Comparison of ENCODE assay signal across 8 cellular contexts in genomic region chr1:89524369-89525168, GRCh38. TPM values are rescaled to one million over a fixed set of nuclear protein-coding genes. Genes with fewer than 3 reads are reported as not detected.
DNase-seq lines count a peak whose midpoint lies in the region; ATAC-seq and TF ChIP-seq lines count a peak whose summit lies in the region.

TSS of gene LRRC8B (plus strand) at chr1:89524829. CDS start at chr1:89582651, 57,822 bp downstream.

- POLR2A ChIA-PET in naive thymus-derived CD4-positive, alpha-beta T cell (lab: Charles Lee): interaction anchor here (0.6 to 3.4 kb wide), 17 partner anchors 9 to 301 kb away, joined by 3 to 75 read pairs (median 3); partner anchors contain the start of gene LRRC8C

- intact Hi-C loops in naive thymus-derived CD4-positive, alpha-beta T cell (cut with micrococcal nuclease): loop anchor here (1.0 to 10.0 kb wide), 17 partner anchors 33 to 840 kb away; partner anchors contain the start of genes GBP2 (in 1 of the 2), GBP5 (in 1 of the 2), GTF2B (in 1 of the 2) and KYAT3 (in 1 of the 2)

- H3K4me2 ChIP-seq in fibroblast of lung (ENCODE audit: extremely low read depth, insufficient read depth, low read length): peak within 1 kb of the TSS; percentile 80

- no peak for TF ChIP-seq CTCF in fibroblast of lung (conservative IDR thresholded peaks at IDR 0.05 in 1 of 2, IDR thresholded peaks at IDR 0.05 in 1 of 2; ENCODE audit: low read depth in 1 of 2, low read length in 2 of 2)

- peak within 1 kb of the TSS; percentile 40 for H3K27ac ChIP-seq in fibroblast of lung (ENCODE audit: insufficient read depth, low read length)
- peak within 1 kb of the TSS; percentile 92 for H3K27ac ChIP-seq in naive thymus-derived CD4-positive, alpha-beta T cell (ENCODE audit: low read depth, low read length)

- peak within 1 kb of the TSS; percentile 65 for H3K9ac ChIP-seq in fibroblast of lung (ENCODE audit: insufficient read depth, low read length)

- H3K27me3 Mint-ChIP-seq in naive thymus-derived CD4-positive, alpha-beta T cell: no peaks in the 10 kb centered on the region
- H3K27me3 Mint-ChIP-seq in stimulated activated memory B cell treated with anti-CD40 and anti-IgM and Interleukin-4, amounts not matched to agents 10 μg/mL and 1 μg/mL and 100 μg/mL, for 72 hours: no peaks in the 10 kb centered on the region

- peak within 1 kb of the TSS in 8 of 9 donors; percentile 89 to 97 (median 94) for H3K27ac Mint-ChIP-seq in naive thymus-derived CD4-positive, alpha-beta T cell
- peak within 1 kb of the TSS; percentile 83 for H3K27ac Mint-ChIP-seq in stimulated activated memory B cell treated with anti-CD40 and anti-IgM and Interleukin-4, amounts not matched to agents 10 μg/mL and 1 μg/mL and 100 μg/mL, for 72 hours

- H3K4me1 ChIP-seq in fibroblast of lung (ENCODE audit: control insufficient read depth, extremely low read depth, insufficient read depth, low read length): peaks cover 2% of the 10 kb centered on the region
- H3K4me1 ChIP-seq in naive thymus-derived CD4-positive, alpha-beta T cell (ENCODE audit: control insufficient read depth in 2 of 2, insufficient read depth in 2 of 2, low read length in 2 of 2): peaks cover 7 to 34% of the 10 kb centered on the region in 2 donors

- CTCF ChIA-PET in naive thymus-derived CD4-positive, alpha-beta T cell (lab: Charles Lee): interaction anchor here (0.9 to 1.6 kb wide), 2 partner anchors 84 to 98 kb away, joined by 3 to 4 read pairs; no protein-coding TSS in a partner anchor

- H3K36me3 Mint-ChIP-seq in naive thymus-derived CD4-positive, alpha-beta T cell: peaks cover 0 to 10% (median 0%) of the 10 kb centered on the region in 5 donors
- peaks cover under 1% of the 10 kb centered on the region for H3K36me3 Mint-ChIP-seq in stimulated activated memory B cell treated with anti-CD40 and anti-IgM and Interleukin-4, amounts not matched to agents 10 μg/mL and 1 μg/mL and 100 μg/mL, for 72 hours

- no peaks in the 10 kb centered on the region for H4K20me1 ChIP-seq in fibroblast of lung (ENCODE audit: control insufficient read depth, extremely low read depth, insufficient read depth, low read length)

- no peaks in the 10 kb centered on the region for H3K79me2 ChIP-seq in fibroblast of lung (ENCODE audit: control insufficient read depth, insufficient read depth, low read length)

- H3K27me3 ChIP-seq in fibroblast of lung (ENCODE audit: control insufficient read depth, insufficient read depth, low read length): no peaks in the 10 kb centered on the region
- no peaks in the 10 kb centered on the region for H3K27me3 ChIP-seq in naive thymus-derived CD4-positive, alpha-beta T cell (ENCODE audit: control insufficient read depth in 2 of 2, insufficient read depth in 2 of 2, low read length in 2 of 2)

- no peaks in the 10 kb centered on the region for H3K36me3 ChIP-seq in fibroblast of lung (ENCODE audit: control insufficient read depth, insufficient read depth, low read length)
- H3K36me3 ChIP-seq in naive thymus-derived CD4-positive, alpha-beta T cell (ENCODE audit: control insufficient read depth in 2 of 3, insufficient read depth in 3 of 3, low read length in 3 of 3): peaks cover 0 to 4% (median 0%) of the 10 kb centered on the region in 3 experiments

- H3K4me3 ChIP-seq in fibroblast of lung (replicated peaks in 1 of 4; ENCODE audit: control extremely low read depth in 1 of 4, insufficient read depth in 1 of 4, low read depth in 3 of 4, low read length in 4 of 4): peak within 1 kb of the TSS; percentile 63 to 87 (median 76)
- H3K4me3 ChIP-seq in naive thymus-derived CD4-positive, alpha-beta T cell (ENCODE audit: low read length): peak within 1 kb of the TSS; percentile 93

- peaks cover 0 to 4% (median 0%) of the 10 kb centered on the region in 11 donors for H3K9me3 Mint-ChIP-seq in naive thymus-derived CD4-positive, alpha-beta T cell
- no peaks in the 10 kb centered on the region for H3K9me3 Mint-ChIP-seq in stimulated activated memory B cell treated with anti-CD40 and anti-IgM and Interleukin-4, amounts not matched to agents 10 μg/mL and 1 μg/mL and 100 μg/mL, for 72 hours

- H2AFZ ChIP-seq in fibroblast of lung (ENCODE audit: low read length): peak within 1 kb of the TSS; percentile 98

- ATAC-seq in GM21526 (IDR thresholded peaks at IDR 0.05; ENCODE audit: low FRiP score, unreplicated experiment): peak; percentile 80
- peak; percentile 94 for ATAC-seq in naive thymus-derived CD4-positive, alpha-beta T cell
- ATAC-seq in stimulated activated memory B cell treated with anti-CD40 and anti-IgM and Interleukin-4, amounts not matched to agents 10 μg/mL and 1 μg/mL and 100 μg/mL, for 72 hours: peak; percentile 93

- peak within 1 kb of the TSS in 1 of 10 donors; percentile 76 for H3K4me3 Mint-ChIP-seq in naive thymus-derived CD4-positive, alpha-beta T cell
- H3K4me3 Mint-ChIP-seq in stimulated activated memory B cell treated with anti-CD40 and anti-IgM and Interleukin-4, amounts not matched to agents 10 μg/mL and 1 μg/mL and 100 μg/mL, for 72 hours: peak within 1 kb of the TSS; percentile 79

- H3K9me3 ChIP-seq in fibroblast of lung (ENCODE audit: control insufficient read depth, insufficient read depth, low read depth, low read length): no peaks in the 10 kb centered on the region
- no peaks in the 10 kb centered on the region for H3K9me3 ChIP-seq in naive thymus-derived CD4-positive, alpha-beta T cell (ENCODE audit: control insufficient read depth in 2 of 3, low read length in 3 of 3)

- DNase-seq in DMS153 (lab: John Stamatoyannopoulos, UW) (peak; percentile 82), HuH-7.5 (ENCODE audit: low spot score) (peak; percentile 70), RKO (ENCODE audit: low spot score) (peak; percentile 88), fibroblast of lung (ENCODE audit: low read depth in 2 of 2) (peak; percentile 81 to 84)
- peak; percentile 72 to 83 for DNase-seq in activated T-helper 1 cell treated with anti-CD3 and anti-CD28 coated beads, Interleukin-2, amount 50 U/mL, for 16 hours (ENCODE audit: low read depth in 1 of 2, low spot score in 1 of 2)
- peak; percentile 80 to 91 (median 86) for DNase-seq in naive thymus-derived CD4-positive, alpha-beta T cell

- peaks cover 11 to 31% (median 21%) of the 10 kb centered on the region in 7 donors for H3K4me1 Mint-ChIP-seq in naive thymus-derived CD4-positive, alpha-beta T cell
- H3K4me1 Mint-ChIP-seq in stimulated activated memory B cell treated with anti-CD40 and anti-IgM and Interleukin-4, amounts not matched to agents 10 μg/mL and 1 μg/mL and 100 μg/mL, for 72 hours: peaks cover 15% of the 10 kb centered on the region

RNA-seq across cellular contexts. Expression of gene LRRC8B, which starts in this region (rescaled TPM):
- total RNA-seq in fibroblast of lung: 0.77 and 0.83 TPM in 2 replicates
- 1.7 and 2.8 TPM in 2 replicates for polyA plus RNA-seq in fibroblast of lung
- 0.51 and 1.1 TPM in 2 replicates for polyA plus RNA-seq in fibroblast of lung (2012)
- 3.8 and 5.0 TPM in 2 replicates for polyA minus RNA-seq in fibroblast of lung (ENCODE audit: low replicate concordance)
- 10 to 100 TPM in 4 of 5 experiments, 1 to 10 TPM in 1; 8.8 to 23.0 (median 17.1) TPM for total RNA-seq in naive thymus-derived CD4-positive, alpha-beta T cell
- 10 to 100 TPM; 15.7 to 16.2 TPM for polyA plus RNA-seq in naive thymus-derived CD4-positive, alpha-beta T cell

Comparison
In these comparisons a context has a peak if more than half of its experiments do, and no peak if none do; other contexts are left out.
1. Peak in every context shown above with its lines: DNase-seq, ATAC-seq, H3K4me3 ChIP-seq and H3K27ac ChIP-seq.